23 cellular contexts compared by ENCODE assay signal in the genomic region with DNA sequence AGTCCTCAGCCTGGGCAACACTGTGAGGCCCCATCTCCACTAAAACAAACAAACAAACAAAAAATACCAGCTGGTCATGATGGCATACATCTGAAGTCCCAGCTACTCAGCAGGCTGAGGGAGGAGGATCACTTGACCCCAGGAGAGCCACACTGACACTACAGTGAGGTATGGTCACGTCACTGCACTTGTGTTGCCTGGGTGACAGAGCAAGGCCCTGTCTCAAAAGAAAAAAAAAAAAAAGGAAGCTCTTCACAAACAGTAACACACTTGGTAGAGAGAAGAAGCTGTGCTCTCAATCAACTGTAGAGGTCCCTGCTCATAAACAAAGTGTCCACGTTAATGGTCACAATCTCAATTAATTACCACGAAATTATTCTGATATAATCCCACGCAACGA.
"Had no signal": no experiment of that assay in that cellular context is flagged by ENCODE, and none has a peak within 500 bp of the region (broad histone marks: within the 10 kb centered on the region; RNA-seq: fewer than 3 reads in every experiment).

No MANE protein-coding gene starts in this region.

- H3K36me3 Mint-ChIP-seq: naive thymus-derived CD4-positive, alpha-beta T cell; stimulated activated memory B cell treated with anti-CD40 and anti-IgM and Interleukin-4, amounts not matched to agents 10 μg/mL and 1 μg/mL and 100 μg/mL, for 72 hours had no signal

- H3K9me3 Mint-ChIP-seq: nephron; stimulated activated memory B cell treated with anti-CD40 and anti-IgM and Interleukin-4, amounts not matched to agents 10 μg/mL and 1 μg/mL and 100 μg/mL, for 72 hours had no signal

- H3K27ac Mint-ChIP-seq: effector memory CD8-positive, alpha-beta T cell; naive thymus-derived CD4-positive, alpha-beta T cell; nephron; stimulated activated memory B cell treated with anti-CD40 and anti-IgM and Interleukin-4, amounts not matched to agents 10 μg/mL and 1 μg/mL and 100 μg/mL, for 72 hours; stimulated activated naive CD8-positive, alpha-beta T cell treated with anti-CD3 and anti-CD28 coated beads, Interleukin-15, Interleukin-2, amounts not matched to agents 100 ng/mL and 50 ng/mL, for 24 hours had no signal

- DNase-seq: effector memory CD8-positive, alpha-beta T cell; erythroblast; esophagus squamous epithelium; foreskin melanocyte; glutamatergic neuron; heart right ventricle; hippocampal formation; left cardiac atrium; left lung; mammary epithelial cell; mesendoderm; midbrain; naive thymus-derived CD4-positive, alpha-beta T cell; nucleus accumbens; right cardiac atrium; spleen; stimulated activated CD4-positive, alpha-beta T cell treated with anti-CD3 and anti-CD28 coated beads, Interleukin-4, amount 100 ng/mL, for 4 hours; transverse colon; upper lobe of right lung; uterus had no signal

- H3K27me3 Mint-ChIP-seq: effector memory CD8-positive, alpha-beta T cell had no signal

- H3K4me3 Mint-ChIP-seq: effector memory CD8-positive, alpha-beta T cell; naive thymus-derived CD4-positive, alpha-beta T cell; nephron; stimulated activated memory B cell treated with anti-CD40 and anti-IgM and Interleukin-4, amounts not matched to agents 10 μg/mL and 1 μg/mL and 100 μg/mL, for 72 hours; stimulated activated naive CD8-positive, alpha-beta T cell treated with anti-CD3 and anti-CD28 coated beads, Interleukin-15, Interleukin-2, amounts not matched to agents 100 ng/mL and 50 ng/mL, for 24 hours had no signal

- H3K4me1 Mint-ChIP-seq: naive thymus-derived CD4-positive, alpha-beta T cell; stimulated activated memory B cell treated with anti-CD40 and anti-IgM and Interleukin-4, amounts not matched to agents 10 μg/mL and 1 μg/mL and 100 μg/mL, for 72 hours had no signal
